8 cellular contexts compared by ENCODE assay signal in genomic region chr4:39502659-39503035, GRCh38. TPM values are rescaled to one million over a fixed set of nuclear protein-coding genes. Genes with fewer than 3 reads are reported as not detected.
DNase-seq lines count a peak whose midpoint lies in the region; ATAC-seq and TF ChIP-seq lines count a peak whose summit lies in the region.
"Not testable (repeated sequence)": the region's sequence is repeated elsewhere in the genome, so short reads cannot be mapped to it uniquely, and the experiment has no call there.

No MANE protein-coding gene starts in this region.

- not testable (repeated sequence) for H3K14ac ChIP-seq in mesenchymal stem cell (ENCODE audit: low read length in 2 of 2)

- not testable (repeated sequence) for H2AK5ac ChIP-seq in mesenchymal stem cell (ENCODE audit: low read length, severe bottlenecking)

- not testable (repeated sequence) for H3K27me3 ChIP-seq in PC-9 (ENCODE audit: insufficient read depth, low read depth); adrenal gland; gastroesophageal sphincter; mesenchymal stem cell (ENCODE audit: control insufficient read depth in 1 of 2, insufficient read depth in 1 of 2, low read length in 2 of 2); skeletal muscle tissue (ENCODE audit: control insufficient read depth in 3 of 3, insufficient read depth in 3 of 3, low read length in 3 of 3); aorta (ENCODE audit: control insufficient read depth in 1 of 2, insufficient read depth in 2 of 2, low read length in 1 of 2)

- H3K36me3 ChIP-seq in PC-9 (ENCODE audit: low read depth): peaks cover 80% of the 10 kb centered on the region
- H3K36me3 ChIP-seq in adrenal gland (replicated peaks in 1 of 2): peaks cover 0 to 83% of the 10 kb centered on the region in 2 donors
- peaks cover 6 to 98% of the 10 kb centered on the region in 2 donors for H3K36me3 ChIP-seq in gastroesophageal sphincter
- H3K36me3 ChIP-seq in mesenchymal stem cell (ENCODE audit: control insufficient read depth in 1 of 2, insufficient read depth in 2 of 2, low read depth in 1 of 2, low read length in 2 of 2): peaks cover 28 to 86% of the 10 kb centered on the region in 2 experiments
- H3K36me3 ChIP-seq in skeletal muscle tissue (ENCODE audit: control insufficient read depth in 3 of 3, insufficient read depth in 3 of 3, low read length in 3 of 3): peaks cover 5 to 45% (median 41%) of the 10 kb centered on the region in 3 donors
- H3K36me3 ChIP-seq in aorta (ENCODE audit: control insufficient read depth in 1 of 2, insufficient read depth in 2 of 2, low read length in 1 of 2): peaks cover 6 to 10% of the 10 kb centered on the region in 2 donors

- H3K4me1 ChIP-seq in PC-9 (replicated peaks; ENCODE audit: insufficient read depth); gastroesophageal sphincter; mesenchymal stem cell (ENCODE audit: control insufficient read depth, insufficient read depth, low read depth, low read length); skeletal muscle tissue (ENCODE audit: control insufficient read depth in 3 of 3, insufficient read depth in 3 of 3, low read length in 3 of 3); aorta (ENCODE audit: control insufficient read depth in 1 of 2, insufficient read depth in 2 of 2, low read length in 2 of 2): not testable (repeated sequence)
- peaks cover 0 to 12% of the 10 kb centered on the region in 2 donors for H3K4me1 ChIP-seq in adrenal gland (replicated peaks in 1 of 2)

- peak; percentile 63 for DNase-seq in EH (ENCODE audit: low read depth)
- not testable (repeated sequence) for DNase-seq in PC-9; adrenal gland; epithelial cell of prostate (ENCODE audit: low read depth, low spot score); mesenchymal stem cell
- peak in 1 of 2 donors; percentile 56 for DNase-seq in aorta

- POLR2A ChIA-PET in PC-9 (lab: Charles Lee; ENCODE audit: unreplicated experiment): not testable (repeated sequence)

- not testable (repeated sequence) for H3K79me2 ChIP-seq in PC-9 (ENCODE audit: low read depth)

- H3K23ac ChIP-seq in mesenchymal stem cell (ENCODE audit: low read length in 2 of 2): not testable (repeated sequence)

- ATAC-seq in gastroesophageal sphincter: peak; percentile 51
- peak; percentile 46 for ATAC-seq in aorta (ENCODE audit: low FRiP score)

- not testable (repeated sequence) for H2AFZ ChIP-seq in PC-9; mesenchymal stem cell (ENCODE audit: low read depth, low read length)

- not testable (repeated sequence) for H2BK15ac ChIP-seq in mesenchymal stem cell (ENCODE audit: low read depth, poor library complexity, severe bottlenecking)

- TF ChIP-seq POLR2A in adrenal gland (IDR thresholded peaks at IDR 0.05); gastroesophageal sphincter (IDR thresholded peaks at IDR 0.05): not testable (repeated sequence)

- not testable (repeated sequence) for H3K9me3 ChIP-seq in PC-9 (ENCODE audit: insufficient read depth, low read depth); adrenal gland (replicated peaks in 1 of 3); gastroesophageal sphincter; mesenchymal stem cell (ENCODE audit: control insufficient read depth, low read length); skeletal muscle tissue (ENCODE audit: control insufficient read depth in 3 of 3, low read length in 3 of 3); aorta (ENCODE audit: control insufficient read depth, low read length)

- BruUV-seq in PC-9 (replicated peaks; lab: Mats Ljungman, UMichigan): not testable (repeated sequence)

- CTCF ChIA-PET in PC-9 (lab: Charles Lee): not testable (repeated sequence)

- H3K4ac ChIP-seq in mesenchymal stem cell (ENCODE audit: low read depth in 1 of 2, low read length in 2 of 2): not testable (repeated sequence)

- not testable (repeated sequence) for H3K9me2 ChIP-seq in PC-9 (ENCODE audit: insufficient read depth)

- H3K18ac ChIP-seq in mesenchymal stem cell (ENCODE audit: low read depth in 1 of 2, low read length in 2 of 2): not testable (repeated sequence)

- H3K79me1 ChIP-seq in mesenchymal stem cell (replicated peaks; ENCODE audit: low read length, poor library complexity, severe bottlenecking): not testable (repeated sequence)

- intact Hi-C loops in PC-9 (cut with micrococcal nuclease; ENCODE audit: unreplicated experiment); adrenal gland (cut with DNase I); aorta (cut with DNase I): not testable (repeated sequence)

- H4K8ac ChIP-seq in mesenchymal stem cell (ENCODE audit: low read length): not testable (repeated sequence)

- peak overlapping the region; percentile 20 for H3K27ac ChIP-seq in PC-9
- peak overlapping the region in 4 of 5 donors; percentile 34 to 77 (median 64) for H3K27ac ChIP-seq in adrenal gland
- H3K27ac ChIP-seq in epithelial cell of prostate: peak overlapping the region; percentile 46
- peak overlapping the region in 3 of 4 donors; percentile 6 to 52 (median 37) for H3K27ac ChIP-seq in gastroesophageal sphincter
- H3K27ac ChIP-seq in mesenchymal stem cell (ENCODE audit: low read length, poor library complexity, severe bottlenecking): peak overlapping the region; percentile 74
- H3K27ac ChIP-seq in skeletal muscle tissue (ENCODE audit: low read depth, low read length): peak overlapping the region; percentile 47
- peak overlapping the region in 1 of 2 donors; percentile 19 for H3K27ac ChIP-seq in aorta (ENCODE audit: low read depth in 1 of 2, low read length in 2 of 2)

- H4K91ac ChIP-seq in mesenchymal stem cell (ENCODE audit: low read length): not testable (repeated sequence)

- H2BK12ac ChIP-seq in mesenchymal stem cell (ENCODE audit: low read length in 2 of 2): not testable (repeated sequence)

- H2BK5ac ChIP-seq in mesenchymal stem cell (ENCODE audit: low read depth, low read length, poor library complexity, severe bottlenecking): not testable (repeated sequence)

- not testable (repeated sequence) for H4K20me1 ChIP-seq in PC-9 (ENCODE audit: insufficient read depth)

- TF ChIP-seq EP300 in gastroesophageal sphincter (IDR thresholded peaks at IDR 0.05): not testable (repeated sequence)

- H3K4me3 ChIP-seq in PC-9; adrenal gland; gastroesophageal sphincter; skeletal muscle tissue (ENCODE audit: low read length in 3 of 3); aorta (ENCODE audit: low read length in 2 of 2): not testable (repeated sequence)
- peak overlapping the region in 1 of 2 experiments; percentile 19 for H3K4me3 ChIP-seq in mesenchymal stem cell (ENCODE audit: insufficient read depth in 1 of 2, low read depth in 1 of 2, low read length in 2 of 2)

- H2BK120ac ChIP-seq in mesenchymal stem cell (ENCODE audit: low read depth, low read length): not testable (repeated sequence)

- H3F3A ChIP-seq in PC-9 (ENCODE audit: insufficient read depth, low read depth): peaks cover 72% of the 10 kb centered on the region

- 84 to 88% (median 86%) methylated on average over 2 to 4 of the region's 4 CpGs for WGBS in adrenal gland, 4 donors
- WGBS in gastroesophageal sphincter (ENCODE audit: low coverage in 1 of 2), 2 donors: 58 to 100% methylated on average over 2 of the region's 4 CpGs
- 96% methylated on average over 3 of the region's 4 CpGs for WGBS in mesenchymal stem cell
- 67% methylated on average over 4 of the region's 4 CpGs for WGBS in aorta, 2 donors

- peak overlapping the region; percentile 90 for H3K9ac ChIP-seq in mesenchymal stem cell (ENCODE audit: low read length)
- not testable (repeated sequence) for H3K9ac ChIP-seq in skeletal muscle tissue (ENCODE audit: low read depth in 1 of 3, low read length in 3 of 3)

- not testable (repeated sequence) for TF ChIP-seq CTCF in PC-9 (conservative IDR thresholded peaks at IDR 0.05); adrenal gland (IDR thresholded peaks at IDR 0.05); gastroesophageal sphincter (IDR thresholded peaks at IDR 0.05)

- H3K4me2 ChIP-seq in PC-9; mesenchymal stem cell (ENCODE audit: low read length, poor library complexity, severe bottlenecking): not testable (repeated sequence)

RNA-seq across cellular contexts. Expression of gene UGDH, which starts 24.6 kb away (rescaled TPM):
- total RNA-seq in PC-9 (2021) (88.6 and 98.5 TPM in 2 replicates), adrenal gland (10 to 100 TPM; 33.7 to 93.3 (median 47.5) TPM), gastroesophageal sphincter (100 to 1,000 TPM in 1 of 4 donors, 10 to 100 TPM in 3; 31.1 to 151 (median 90.0) TPM), skeletal muscle tissue (30.8 TPM), aorta (100 to 1,000 TPM in 1 of 2 donors, 10 to 100 TPM in 1; 83.3 to 116 TPM)
- polyA plus RNA-seq in adrenal gland (10 to 100 TPM; 10.6 to 70.3 (median 11.0) TPM), aorta (10 to 100 TPM; 16.8 to 25.2 TPM)
- 56.0 TPM for polyA plus RNA-seq in mesenchymal stem cell (2013, experiment 1 of 2)
- polyA plus RNA-seq in mesenchymal stem cell (2013, experiment 2 of 2): 52.3 TPM

RNA-seq across cellular contexts. Expression of gene LIAS, which starts 43.8 kb away (rescaled TPM):
- 16.3 and 16.4 TPM in 2 replicates for total RNA-seq in PC-9 (2021)
- total RNA-seq in adrenal gland: 10 to 100 TPM in 7 of 8 donors, 1 to 10 TPM in 1; 7.0 to 23.7 (median 16.9) TPM
- polyA plus RNA-seq in adrenal gland: 10 to 100 TPM; 17.1 to 29.6 (median 18.4) TPM
- total RNA-seq in gastroesophageal sphincter: 10 to 100 TPM in 2 of 4 donors, 1 to 10 TPM in 2; 7.8 to 16.8 (median 9.9) TPM
- polyA plus RNA-seq in mesenchymal stem cell (2013, experiment 1 of 2): 8.4 TPM
- polyA plus RNA-seq in mesenchymal stem cell (2013, experiment 2 of 2): 8.1 TPM
- total RNA-seq in skeletal muscle tissue: 18.8 TPM
- total RNA-seq in aorta: 10 to 100 TPM in 1 of 2 donors, 1 to 10 TPM in 1; 5.9 to 12.6 TPM
- polyA plus RNA-seq in aorta: 10 to 100 TPM in 1 of 2 donors, 1 to 10 TPM in 1; 5.4 to 18.4 TPM

RNA-seq across cellular contexts. Expression of gene RPL9, which starts 43.9 kb away (rescaled TPM):
- total RNA-seq in PC-9 (2021): 792 and 1,023 TPM in 2 replicates
- 1,000 to 10,000 TPM in 7 of 8 donors, 100 to 1,000 TPM in 1; 951 to 3,860 (median 1,477) TPM for total RNA-seq in adrenal gland
- 1,000 to 10,000 TPM; 1,235 to 1,944 (median 1,931) TPM for polyA plus RNA-seq in adrenal gland
- 1,000 to 10,000 TPM; 1,742 to 7,890 (median 5,202) TPM for total RNA-seq in gastroesophageal sphincter
- polyA plus RNA-seq in mesenchymal stem cell (2013, experiment 1 of 2): 1,728 TPM
- polyA plus RNA-seq in mesenchymal stem cell (2013, experiment 2 of 2): 1,807 TPM
- total RNA-seq in skeletal muscle tissue: 5,741 TPM
- 1,000 to 10,000 TPM; 1,118 to 1,464 TPM for total RNA-seq in aorta
- 1,000 to 10,000 TPM; 2,360 to 6,864 TPM for polyA plus RNA-seq in aorta
